8 cellular contexts compared by ENCODE assay signal in genomic region chr22:50251472-50252054, GRCh38. TPM values are rescaled to one million over a fixed set of nuclear protein-coding genes. Genes with fewer than 3 reads are reported as not detected.
DNase-seq lines count a peak whose midpoint lies in the region; ATAC-seq, FAIRE-seq and TF ChIP-seq lines count a peak whose summit lies in the region.

No MANE protein-coding gene starts in this region.

- no TSS peak for BruUV-seq in HepG2 (replicated peaks; lab: Mats Ljungman, UMichigan)

- POLR2A ChIA-PET in HepG2 (lab: Yijun Ruan, JAX), result interaction anchor here (0.6 to 2.3 kb wide), 18 partner anchors 8 to 274 kb away, joined by 3 to 14 read pairs (median 5); partner anchors contain the start of genes DENND6B, LMF2, MAPK12 and NCAPH2

- peak overlapping the region; percentile 24 for H3K4me3 Mint-ChIP-seq in activated naive CD4-positive, alpha-beta T cell treated with anti-CD3 and anti-CD28 coated beads for 36 hours

- peaks cover 3% of the 10 kb centered on the region for H3K79me2 ChIP-seq in HepG2 (ENCODE audit: insufficient read depth, low read length)

- H3K27me3 ChIP-seq in HepG2 (ENCODE audit: control insufficient read depth in 1 of 2, insufficient read depth in 2 of 2, low read length in 2 of 2) (no peaks in the 10 kb centered on the region), transverse colon (peaks cover 4% of the 10 kb centered on the region)

- H3K4me2 ChIP-seq in HepG2 (ENCODE audit: low read depth, low read length), result peak overlapping the region; percentile 96

- H3K9me3 ChIP-seq in HepG2 (ENCODE audit: low read length) (no peaks in the 10 kb centered on the region), transverse colon (no peaks in the 10 kb centered on the region)

- H3K36me3 ChIP-seq in HepG2 (replicated peaks in 1 of 2; ENCODE audit: control insufficient read depth in 1 of 2, insufficient read depth in 2 of 2, low read length in 2 of 2) (peaks cover 3 to 6% of the 10 kb centered on the region in 2 experiments; a peak in 3 of 5 replicates), transverse colon (no peaks in the 10 kb centered on the region)

- CTCF ChIA-PET in activated naive CD4-positive, alpha-beta T cell treated with anti-CD3 and anti-CD28 coated beads for 36 hours (lab: Charles Lee), result interaction anchor here (0.6 to 2.7 kb wide), 17 partner anchors 10 to 369 kb away, joined by 3 to 25 read pairs (median 5); partner anchors contain the start of genes DENND6B, MAPK12 and SCO2
- CTCF ChIA-PET in HepG2 (lab: Yijun Ruan, JAX; ENCODE audit: low intra/inter-chr PET ratio, low total read pairs), result interaction anchor here (1.0 to 2.0 kb wide), 8 partner anchors 20 to 247 kb away, joined by 3 to 11 read pairs (median 4); partner anchors contain the start of genes DENND6B and PPP6R2

- no peaks in the 10 kb centered on the region for H4K20me1 ChIP-seq in HepG2 (ENCODE audit: insufficient read depth, low read length)

- TF ChIP-seq CTCF in HepG2 (CRISPR knock-in tag; IDR thresholded peaks at IDR 0.05), result peak; percentile 26; the same call in 1 of the 2 replicates
- no peak for TF ChIP-seq CTCF in transverse colon (IDR thresholded peaks at IDR 0.05)

- peaks cover 16% of the 10 kb centered on the region for H3K4me1 Mint-ChIP-seq in activated naive CD4-positive, alpha-beta T cell treated with anti-CD3 and anti-CD28 coated beads for 36 hours (ENCODE audit: low read depth)

- TF ChIP-seq POLR2A in HepG2 (IDR thresholded peaks at IDR 0.05; ENCODE audit: insufficient read depth in 1 of 2, low read depth in 2 of 2, low read length in 2 of 2), result no peak
- TF ChIP-seq POLR2A in transverse colon (IDR thresholded peaks at IDR 0.05), result no peak
- no peak for TF ChIP-seq POLR2A in GM12892 (IDR thresholded peaks at IDR 0.05; ENCODE audit: low read depth, low read length)

- WGBS in HepG2 (ENCODE audit: low lambda C conversion rate), result 45% methylated on average over 6 of the region's 35 CpGs
- WGBS in transverse colon (ENCODE audit: low coverage in 1 of 2), 2 donors, result 10% methylated on average over 28 of the region's 35 CpGs; no CpG with 5 or more reads in 1 of the 2 donors

- DNase-seq in activated naive CD4-positive, alpha-beta T cell treated with anti-CD3 and anti-CD28 coated beads for 36 hours, result no peak
- DNase-seq in activated naive CD4-positive, alpha-beta T cell treated with anti-CD3 and anti-CD28 coated beads, Interleukin-2, amount 50 U/mL, for 72 hours (ENCODE audit: low spot score in 2 of 2), result no peak
- peak; percentile 26 for DNase-seq in astrocyte of the hippocampus (ENCODE audit: low read depth, low spot score)
- no peak for DNase-seq in HepG2 (ENCODE audit: low spot score)
- DNase-seq in transverse colon, result no peak
- no peak for DNase-seq in GM12892 (ENCODE audit: insufficient read length)

- no peak overlapping the region for H2AFZ ChIP-seq in HepG2 (ENCODE audit: low read length)

- H3K36me3 Mint-ChIP-seq in activated naive CD4-positive, alpha-beta T cell treated with anti-CD3 and anti-CD28 coated beads for 36 hours (ENCODE audit: low read depth), result peaks cover 5% of the 10 kb centered on the region
- no peaks in the 10 kb centered on the region for H3K36me3 Mint-ChIP-seq in activated naive CD4-positive, alpha-beta T cell treated with anti-CD3 and anti-CD28 coated beads, Interleukin-2, amount 50 U/mL, for 72 hours

- intact Hi-C loops in activated naive CD4-positive, alpha-beta T cell treated with anti-CD3 and anti-CD28 coated beads for 36 hours (cut with micrococcal nuclease), result loop anchor here (1.0 to 5.0 kb wide), 4 partner anchors 19 to 246 kb away; partner anchors contain the start of genes DENND6B and MAPK11
- intact Hi-C loops in HepG2 (cut with micrococcal nuclease; ENCODE audit: unreplicated experiment) (no loop called here), transverse colon (cut with DNase I; ENCODE audit: low total_unique reads) (loop anchor here (10.0 kb wide), 1 partner anchor 223 kb away; the partner anchor contains the start of gene SBF1)

- peak overlapping the region; percentile 68 to 92 (median 84); a peak in 5 of 6 replicates for H3K4me3 ChIP-seq in HepG2 (replicated peaks in 1 of 3; ENCODE audit: insufficient read depth in 1 of 3, low read depth in 2 of 3, low read length in 3 of 3)
- peak overlapping the region; percentile 46 to 69 (median 62) for H3K4me3 ChIP-seq in transverse colon

- H3K27ac Mint-ChIP-seq in activated naive CD4-positive, alpha-beta T cell treated with anti-CD3 and anti-CD28 coated beads for 36 hours, result no peak overlapping the region
- H3K27ac Mint-ChIP-seq in activated naive CD4-positive, alpha-beta T cell treated with anti-CD3 and anti-CD28 coated beads, Interleukin-2, amount 50 U/mL, for 72 hours, result no peak overlapping the region

- H3K27me3 Mint-ChIP-seq in activated naive CD4-positive, alpha-beta T cell treated with anti-CD3 and anti-CD28 coated beads for 36 hours (ENCODE audit: low read depth), result no peaks in the 10 kb centered on the region

- no peak for TF ChIP-seq RAD21 in HepG2 (CRISPR knock-in tag; IDR thresholded peaks at IDR 0.05)

- H3K27ac ChIP-seq in HepG2 (ENCODE audit: extremely low read length, insufficient read depth, low read length) (peak overlapping the region; percentile 36), transverse colon (peak overlapping the region; percentile 67 to 86 (median 76))

- peak overlapping the region; percentile 29 for H3K9ac ChIP-seq in HepG2 (ENCODE audit: insufficient read depth, low read depth, low read length)

- ATAC-seq in activated naive CD4-positive, alpha-beta T cell treated with anti-CD3 and anti-CD28 coated beads, Interleukin-2, amount 50 U/mL, for 72 hours, result no peak
- ATAC-seq in HepG2 (no peak), GM21515 (IDR thresholded peaks at IDR 0.05; ENCODE audit: unreplicated experiment) (no peak)
- no peak for ATAC-seq in activated CD4-positive, CD25-positive, alpha-beta regulatory T cell treated with anti-CD3 and anti-CD28 coated beads, Interleukin-2, amount 50 U/mL, for 24 hours

- no peak for TF ChIP-seq EP300 in HepG2 (IDR thresholded peaks at IDR 0.05; ENCODE audit: low read depth in 2 of 2, low read length in 2 of 2)
- no peak for TF ChIP-seq EP300 in HepG2 (CRISPR knock-in tag; IDR thresholded peaks at IDR 0.05; ENCODE audit: borderline replicate concordance)
- TF ChIP-seq EP300 in transverse colon (IDR thresholded peaks at IDR 0.05; ENCODE audit: low read depth), result no peak

- in situ Hi-C loops in HepG2 (cut with HindIII; ENCODE audit: extremely low pct_ligation_motif_present, low pct_unique_long_range_greater_than_20kb) (no loop called here), transverse colon (cut with MboI; ENCODE audit: low pct_ligation_motif_present in 1 of 4, low pct_unique_long_range_greater_than_20kb in 1 of 4, low sequenced_read_pairs in 3 of 4) (loop anchor here in 2 of 4 donors (10.0 kb wide), 1 partner anchor 73 kb away; the partner anchor contains the start of gene DENND6B (in 2 of the 2))

- H3K4me1 ChIP-seq in HepG2 (ENCODE audit: insufficient read depth, low read length) (peaks cover 37% of the 10 kb centered on the region), transverse colon (peaks cover 14 to 31% (median 25%) of the 10 kb centered on the region in 4 donors)

- no peaks in the 10 kb centered on the region for H3K9me3 Mint-ChIP-seq in activated naive CD4-positive, alpha-beta T cell treated with anti-CD3 and anti-CD28 coated beads for 36 hours
- H3K9me3 Mint-ChIP-seq in activated naive CD4-positive, alpha-beta T cell treated with anti-CD3 and anti-CD28 coated beads, Interleukin-2, amount 50 U/mL, for 72 hours, result no peaks in the 10 kb centered on the region

- FAIRE-seq in HepG2 (lab: Jason Lieb, UNC) (no peak), GM12892 (lab: Jason Lieb, UNC) (no peak)

RNA-seq across cellular contexts. Expression of gene HDAC10, which starts 0.5 kb away (rescaled TPM):
- 10 to 100 TPM; 35.4 to 38.0 TPM for total RNA-seq in activated naive CD4-positive, alpha-beta T cell treated with anti-CD3 and anti-CD28 coated beads for 36 hours
- total RNA-seq in activated naive CD4-positive, alpha-beta T cell treated with anti-CD3 and anti-CD28 coated beads, Interleukin-2, amount 50 U/mL, for 72 hours, result 10 to 100 TPM; 43.7 to 67.3 TPM
- total RNA-seq in HepG2 (2016; rRNA removed; fragmentation: Illumina TruSeq; extraction: Trizol) (4.0 and 13.9 TPM in 2 replicates), transverse colon (100 to 1,000 TPM in 2 of 4 donors, 10 to 100 TPM in 2; 66.8 to 618 (median 142) TPM)
- total RNA-seq in HepG2 (2016; cell fraction: cytosol; rRNA removed; fragmentation: Illumina TruSeq; extraction: Trizol; ENCODE audit: low read depth), result 7.1 and 8.7 TPM in 2 replicates
- total RNA-seq in HepG2 (2016; cell fraction: insoluble cytoplasmic fraction; rRNA removed; fragmentation: Illumina TruSeq; extraction: Trizol), result 4.1 and 13.9 TPM in 2 replicates
- total RNA-seq in HepG2 (2016; cell fraction: membrane; rRNA removed; fragmentation: Illumina TruSeq; extraction: Trizol), result 4.4 and 4.6 TPM in 2 replicates
- total RNA-seq in HepG2 (2016; cell fraction: nucleus; rRNA removed; fragmentation: Illumina TruSeq; extraction: Trizol), result 23.1 and 23.7 TPM in 2 replicates
- polyA plus RNA-seq in HepG2 (2011; rRNA removed), result 14.9 and 19.7 TPM in 2 replicates
- polyA plus RNA-seq in HepG2 (2011; cell fraction: cytosol; rRNA removed), result 1.8 and 3.9 TPM in 2 replicates
- 257 and 366 TPM in 2 replicates for polyA plus RNA-seq in HepG2 (2011; cell fraction: nucleus; rRNA removed)
- 15.0 and 23.8 TPM in 2 replicates for polyA plus RNA-seq in HepG2 (2012)
- 0.86 TPM in 2 replicates for polyA plus RNA-seq in HepG2 (2016; cell fraction: cytosol; fragmentation: Illumina TruSeq; extraction: Trizol; ENCODE audit: low read depth)
- 3.2 and 5.7 TPM in 2 replicates for polyA plus RNA-seq in HepG2 (2016; cell fraction: insoluble cytoplasmic fraction; fragmentation: Illumina TruSeq; extraction: Trizol; ENCODE audit: low read depth)
- polyA plus RNA-seq in HepG2 (2016; cell fraction: membrane; fragmentation: Illumina TruSeq; extraction: Trizol; ENCODE audit: low read depth), result 2.1 TPM in 2 replicates
- 72.4 and 82.8 TPM in 2 replicates for polyA plus RNA-seq in HepG2 (2016; cell fraction: nucleus; fragmentation: Illumina TruSeq; extraction: Trizol; ENCODE audit: insufficient read depth, low read depth)
- 7.7 and 20.9 TPM in 2 replicates for polyA minus RNA-seq in HepG2 (2011; rRNA and poly(A)+ RNA removed; ENCODE audit: low replicate concordance)
- polyA minus RNA-seq in HepG2 (2011; cell fraction: cytosol; rRNA and poly(A)+ RNA removed), result 3.9 and 4.2 TPM in 2 replicates
- polyA minus RNA-seq in HepG2 (2011; cell fraction: nucleus; rRNA and poly(A)+ RNA removed), result 34.9 and 37.9 TPM in 2 replicates
- 13.0 TPM for polyA plus RNA-seq in GM12892 (2012; ENCODE audit: missing spikeins)

RNA-seq across cellular contexts. Expression of gene TUBGCP6, which starts 6.7 kb away (rescaled TPM):
- total RNA-seq in activated naive CD4-positive, alpha-beta T cell treated with anti-CD3 and anti-CD28 coated beads for 36 hours, result 10 to 100 TPM; 44.5 to 47.8 TPM
- 10 to 100 TPM; 49.6 to 50.9 TPM for total RNA-seq in activated naive CD4-positive, alpha-beta T cell treated with anti-CD3 and anti-CD28 coated beads, Interleukin-2, amount 50 U/mL, for 72 hours
- total RNA-seq in HepG2 (2016; rRNA removed; fragmentation: Illumina TruSeq; extraction: Trizol) (5.8 and 15.7 TPM in 2 replicates), transverse colon (100 to 1,000 TPM in 1 of 4 donors, 10 to 100 TPM in 3; 43.8 to 110 (median 73.1) TPM)
- total RNA-seq in HepG2 (2016; cell fraction: cytosol; rRNA removed; fragmentation: Illumina TruSeq; extraction: Trizol; ENCODE audit: low read depth), result 3.8 and 4.4 TPM in 2 replicates
- total RNA-seq in HepG2 (2016; cell fraction: insoluble cytoplasmic fraction; rRNA removed; fragmentation: Illumina TruSeq; extraction: Trizol), result 4.6 and 17.4 TPM in 2 replicates
- 4.6 and 5.1 TPM in 2 replicates for total RNA-seq in HepG2 (2016; cell fraction: membrane; rRNA removed; fragmentation: Illumina TruSeq; extraction: Trizol)
- 23.1 and 29.5 TPM in 2 replicates for total RNA-seq in HepG2 (2016; cell fraction: nucleus; rRNA removed; fragmentation: Illumina TruSeq; extraction: Trizol)
- polyA plus RNA-seq in HepG2 (2011; rRNA removed), result 14.6 and 23.7 TPM in 2 replicates
- polyA plus RNA-seq in HepG2 (2011; cell fraction: cytosol; rRNA removed), result 2.6 and 4.8 TPM in 2 replicates
- polyA plus RNA-seq in HepG2 (2011; cell fraction: nucleus; rRNA removed), result 276 and 340 TPM in 2 replicates
- 13.4 and 15.8 TPM in 2 replicates for polyA plus RNA-seq in HepG2 (2012)
- polyA plus RNA-seq in HepG2 (2016; cell fraction: cytosol; fragmentation: Illumina TruSeq; extraction: Trizol; ENCODE audit: low read depth), result 0.95 and 1.2 TPM in 2 replicates
- polyA plus RNA-seq in HepG2 (2016; cell fraction: insoluble cytoplasmic fraction; fragmentation: Illumina TruSeq; extraction: Trizol; ENCODE audit: low read depth), result 3.6 and 4.4 TPM in 2 replicates
- 0.86 and 2.1 TPM in 2 replicates for polyA plus RNA-seq in HepG2 (2016; cell fraction: membrane; fragmentation: Illumina TruSeq; extraction: Trizol; ENCODE audit: low read depth)
- polyA plus RNA-seq in HepG2 (2016; cell fraction: nucleus; fragmentation: Illumina TruSeq; extraction: Trizol; ENCODE audit: insufficient read depth, low read depth), result 62.8 and 72.9 TPM in 2 replicates
- 11.6 and 16.8 TPM in 2 replicates for polyA minus RNA-seq in HepG2 (2011; rRNA and poly(A)+ RNA removed; ENCODE audit: low replicate concordance)
- 2.7 and 4.0 TPM in 2 replicates for polyA minus RNA-seq in HepG2 (2011; cell fraction: cytosol; rRNA and poly(A)+ RNA removed)
- 32.9 and 40.9 TPM in 2 replicates for polyA minus RNA-seq in HepG2 (2011; cell fraction: nucleus; rRNA and poly(A)+ RNA removed)
- 18.1 TPM for polyA plus RNA-seq in GM12892 (2012; ENCODE audit: missing spikeins)

RNA-seq across cellular contexts. Expression of gene MAPK12, which starts 9.9 kb away (rescaled TPM):
- total RNA-seq in activated naive CD4-positive, alpha-beta T cell treated with anti-CD3 and anti-CD28 coated beads for 36 hours, result 10 to 100 TPM; 12.3 to 12.4 TPM
- total RNA-seq in activated naive CD4-positive, alpha-beta T cell treated with anti-CD3 and anti-CD28 coated beads, Interleukin-2, amount 50 U/mL, for 72 hours, result 10 to 100 TPM in 1 of 2 donors, 1 to 10 TPM in 1; 7.1 to 14.2 TPM
- total RNA-seq in HepG2 (2016; rRNA removed; fragmentation: Illumina TruSeq; extraction: Trizol) (15.0 and 23.3 TPM in 2 replicates), transverse colon (1 to 10 TPM; 1.1 to 9.4 (median 3.3) TPM)
- 25.0 and 26.8 TPM in 2 replicates for total RNA-seq in HepG2 (2016; cell fraction: cytosol; rRNA removed; fragmentation: Illumina TruSeq; extraction: Trizol; ENCODE audit: low read depth)
- 15.4 and 25.6 TPM in 2 replicates for total RNA-seq in HepG2 (2016; cell fraction: insoluble cytoplasmic fraction; rRNA removed; fragmentation: Illumina TruSeq; extraction: Trizol)
- total RNA-seq in HepG2 (2016; cell fraction: membrane; rRNA removed; fragmentation: Illumina TruSeq; extraction: Trizol), result 43.0 and 45.2 TPM in 2 replicates
- total RNA-seq in HepG2 (2016; cell fraction: nucleus; rRNA removed; fragmentation: Illumina TruSeq; extraction: Trizol), result 20.3 and 23.6 TPM in 2 replicates
- polyA plus RNA-seq in HepG2 (2011; rRNA removed), result 22.2 and 22.8 TPM in 2 replicates
- 12.9 and 20.7 TPM in 2 replicates for polyA plus RNA-seq in HepG2 (2011; cell fraction: cytosol; rRNA removed)
- polyA plus RNA-seq in HepG2 (2011; cell fraction: nucleus; rRNA removed), result 115 and 151 TPM in 2 replicates
- polyA plus RNA-seq in HepG2 (2012), result 6.9 and 10.9 TPM in 2 replicates
- 27.8 and 28.1 TPM in 2 replicates for polyA plus RNA-seq in HepG2 (2016; cell fraction: cytosol; fragmentation: Illumina TruSeq; extraction: Trizol; ENCODE audit: low read depth)
- 14.6 and 16.4 TPM in 2 replicates for polyA plus RNA-seq in HepG2 (2016; cell fraction: insoluble cytoplasmic fraction; fragmentation: Illumina TruSeq; extraction: Trizol; ENCODE audit: low read depth)
- polyA plus RNA-seq in HepG2 (2016; cell fraction: membrane; fragmentation: Illumina TruSeq; extraction: Trizol; ENCODE audit: low read depth), result 37.0 and 38.8 TPM in 2 replicates
- polyA plus RNA-seq in HepG2 (2016; cell fraction: nucleus; fragmentation: Illumina TruSeq; extraction: Trizol; ENCODE audit: insufficient read depth, low read depth), result 56.9 and 60.1 TPM in 2 replicates
- 16.5 and 18.7 TPM in 2 replicates for polyA minus RNA-seq in HepG2 (2011; rRNA and poly(A)+ RNA removed; ENCODE audit: low replicate concordance)
- 5.1 and 9.2 TPM in 2 replicates for polyA minus RNA-seq in HepG2 (2011; cell fraction: cytosol; rRNA and poly(A)+ RNA removed)
- polyA minus RNA-seq in HepG2 (2011; cell fraction: nucleus; rRNA and poly(A)+ RNA removed), result 25.6 and 25.8 TPM in 2 replicates
- polyA plus RNA-seq in GM12892 (2012; ENCODE audit: missing spikeins), result 21.2 TPM

RNA-seq across cellular contexts. Expression of gene MAPK11, which starts 18.6 kb away (rescaled TPM):
- total RNA-seq in activated naive CD4-positive, alpha-beta T cell treated with anti-CD3 and anti-CD28 coated beads for 36 hours, result 10 to 100 TPM; 17.5 to 17.9 TPM
- total RNA-seq in activated naive CD4-positive, alpha-beta T cell treated with anti-CD3 and anti-CD28 coated beads, Interleukin-2, amount 50 U/mL, for 72 hours, result 10 to 100 TPM; 15.6 to 25.7 TPM
- total RNA-seq in HepG2 (2016; rRNA removed; fragmentation: Illumina TruSeq; extraction: Trizol), result 0.15 TPM in 1 of 2 replicates, not detected in the other
- total RNA-seq in HepG2 (2016; cell fraction: cytosol; rRNA removed; fragmentation: Illumina TruSeq; extraction: Trizol; ENCODE audit: low read depth), result not detected in 2 replicates
- 0.12 and 0.15 TPM in 2 replicates for total RNA-seq in HepG2 (2016; cell fraction: insoluble cytoplasmic fraction; rRNA removed; fragmentation: Illumina TruSeq; extraction: Trizol)
- total RNA-seq in HepG2 (2016; cell fraction: membrane; rRNA removed; fragmentation: Illumina TruSeq; extraction: Trizol), result 0.10 and 0.19 TPM in 2 replicates
- total RNA-seq in HepG2 (2016; cell fraction: nucleus; rRNA removed; fragmentation: Illumina TruSeq; extraction: Trizol), result 0.28 TPM in 1 of 2 replicates, not detected in the other
- polyA plus RNA-seq in HepG2 (2011; rRNA removed), result 0.17 and 0.46 TPM in 2 replicates
- polyA plus RNA-seq in HepG2 (2011; cell fraction: cytosol; rRNA removed), result 0.13 and 0.19 TPM in 2 replicates
- 1.9 TPM in 2 replicates for polyA plus RNA-seq in HepG2 (2011; cell fraction: nucleus; rRNA removed)
- 0.21 TPM in 1 of 2 replicates, not detected in the other for polyA plus RNA-seq in HepG2 (2012)
- 0.05 and 0.07 TPM in 2 replicates for polyA plus RNA-seq in HepG2 (2016; cell fraction: cytosol; fragmentation: Illumina TruSeq; extraction: Trizol; ENCODE audit: low read depth)
- 0.19 and 0.24 TPM in 2 replicates for polyA plus RNA-seq in HepG2 (2016; cell fraction: insoluble cytoplasmic fraction; fragmentation: Illumina TruSeq; extraction: Trizol; ENCODE audit: low read depth)
- 0.13 TPM in 1 of 2 replicates, not detected in the other for polyA plus RNA-seq in HepG2 (2016; cell fraction: membrane; fragmentation: Illumina TruSeq; extraction: Trizol; ENCODE audit: low read depth)
- 0.25 and 0.37 TPM in 2 replicates for polyA plus RNA-seq in HepG2 (2016; cell fraction: nucleus; fragmentation: Illumina TruSeq; extraction: Trizol; ENCODE audit: insufficient read depth, low read depth)
- 0.58 and 0.94 TPM in 2 replicates for polyA minus RNA-seq in HepG2 (2011; rRNA and poly(A)+ RNA removed; ENCODE audit: low replicate concordance)
- not detected in 2 replicates for polyA minus RNA-seq in HepG2 (2011; cell fraction: cytosol; rRNA and poly(A)+ RNA removed)
- 0.13 TPM in 1 of 2 replicates, not detected in the other for polyA minus RNA-seq in HepG2 (2011; cell fraction: nucleus; rRNA and poly(A)+ RNA removed)
- 1 to 10 TPM; 1.6 to 6.4 (median 2.7) TPM for total RNA-seq in transverse colon
- polyA plus RNA-seq in GM12892 (2012; ENCODE audit: missing spikeins), result 7.9 TPM

RNA-seq across cellular contexts. Expression of gene SELENOO, which starts 50.8 kb away (rescaled TPM):
- total RNA-seq in activated naive CD4-positive, alpha-beta T cell treated with anti-CD3 and anti-CD28 coated beads for 36 hours, result 10 to 100 TPM; 16.5 to 16.7 TPM
- total RNA-seq in activated naive CD4-positive, alpha-beta T cell treated with anti-CD3 and anti-CD28 coated beads, Interleukin-2, amount 50 U/mL, for 72 hours, result 10 to 100 TPM; 22.5 to 23.4 TPM
- total RNA-seq in HepG2 (2016; rRNA removed; fragmentation: Illumina TruSeq; extraction: Trizol), result 12.5 and 19.0 TPM in 2 replicates
- total RNA-seq in HepG2 (2016; cell fraction: cytosol; rRNA removed; fragmentation: Illumina TruSeq; extraction: Trizol; ENCODE audit: low read depth), result 2.8 and 3.8 TPM in 2 replicates
- 9.4 and 19.8 TPM in 2 replicates for total RNA-seq in HepG2 (2016; cell fraction: insoluble cytoplasmic fraction; rRNA removed; fragmentation: Illumina TruSeq; extraction: Trizol)
- 6.0 and 7.6 TPM in 2 replicates for total RNA-seq in HepG2 (2016; cell fraction: membrane; rRNA removed; fragmentation: Illumina TruSeq; extraction: Trizol)
- 18.8 and 19.9 TPM in 2 replicates for total RNA-seq in HepG2 (2016; cell fraction: nucleus; rRNA removed; fragmentation: Illumina TruSeq; extraction: Trizol)
- polyA plus RNA-seq in HepG2 (2011; rRNA removed), result 14.4 and 18.7 TPM in 2 replicates
- 10.0 and 18.1 TPM in 2 replicates for polyA plus RNA-seq in HepG2 (2011; cell fraction: cytosol; rRNA removed)
- 88.6 and 104 TPM in 2 replicates for polyA plus RNA-seq in HepG2 (2011; cell fraction: nucleus; rRNA removed)
- 10.9 and 17.7 TPM in 2 replicates for polyA plus RNA-seq in HepG2 (2012)
- polyA plus RNA-seq in HepG2 (2016; cell fraction: cytosol; fragmentation: Illumina TruSeq; extraction: Trizol; ENCODE audit: low read depth), result 3.5 and 4.0 TPM in 2 replicates
- 9.5 and 12.3 TPM in 2 replicates for polyA plus RNA-seq in HepG2 (2016; cell fraction: insoluble cytoplasmic fraction; fragmentation: Illumina TruSeq; extraction: Trizol; ENCODE audit: low read depth)
- polyA plus RNA-seq in HepG2 (2016; cell fraction: membrane; fragmentation: Illumina TruSeq; extraction: Trizol; ENCODE audit: low read depth), result 4.9 and 5.3 TPM in 2 replicates
- 54.2 and 57.7 TPM in 2 replicates for polyA plus RNA-seq in HepG2 (2016; cell fraction: nucleus; fragmentation: Illumina TruSeq; extraction: Trizol; ENCODE audit: insufficient read depth, low read depth)
- 9.7 and 16.7 TPM in 2 replicates for polyA minus RNA-seq in HepG2 (2011; rRNA and poly(A)+ RNA removed; ENCODE audit: low replicate concordance)
- polyA minus RNA-seq in HepG2 (2011; cell fraction: cytosol; rRNA and poly(A)+ RNA removed), result 6.4 and 6.9 TPM in 2 replicates
- 7.5 and 7.7 TPM in 2 replicates for polyA minus RNA-seq in HepG2 (2011; cell fraction: nucleus; rRNA and poly(A)+ RNA removed)
- 10 to 100 TPM; 27.3 to 91.3 (median 35.1) TPM for total RNA-seq in transverse colon
- 4.9 TPM for polyA plus RNA-seq in GM12892 (2012; ENCODE audit: missing spikeins)
